8 cellular contexts compared by ENCODE assay signal in genomic region chr11:68313574-68314202, GRCh38. TPM values are rescaled to one million over a fixed set of nuclear protein-coding genes. Genes with fewer than 3 reads are reported as not detected.
DNase-seq lines count a peak whose midpoint lies in the region; ATAC-seq and TF ChIP-seq lines count a peak whose summit lies in the region.

No MANE protein-coding gene starts in this region.

- POLR2A ChIA-PET in Panc1 (lab: Charles Lee) = no interaction called here

- no peaks in the 10 kb centered on the region for H3K9me3 Mint-ChIP-seq in endothelial cell (ENCODE audit: unreplicated experiment)

- H3F3A ChIP-seq in neural cell (ENCODE audit: insufficient read depth, low read length, poor library complexity, severe bottlenecking) = no peaks in the 10 kb centered on the region

- DNase-seq in NCI-H1092 treated with DMSO at 0.1 percent for 48 hours (lab: John Stamatoyannopoulos, UW) (peak; percentile 9), NCI-H1092 (lab: John Stamatoyannopoulos, UW) (no peak), Panc1 (ENCODE audit: low read depth, low spot score) (no peak), endothelial cell (ENCODE audit: low spot score) (no peak), COLO829 (ENCODE audit: low spot score) (no peak)

- TF ChIP-seq EP300 in neural cell (conservative IDR thresholded peaks at IDR 0.05; ENCODE audit: poor library complexity, severe bottlenecking) = no peak

- no peak overlapping the region for H2AFZ ChIP-seq in neural cell (ENCODE audit: low read depth, low read length)

- peak overlapping the region; percentile 73 to 75 for H3K4me3 ChIP-seq in Panc1 (ENCODE audit: low read depth in 2 of 2, low read length in 2 of 2)
- H3K4me3 ChIP-seq in neural cell (ENCODE audit: low read length) = peak overlapping the region; percentile 80

- H3K4me1 Mint-ChIP-seq in endothelial cell (ENCODE audit: unreplicated experiment) = peaks cover 45% of the 10 kb centered on the region

- peak overlapping the region; percentile 55 for H3K27ac Mint-ChIP-seq in endothelial cell (ENCODE audit: unreplicated experiment)

- no peaks in the 10 kb centered on the region for H3K9me2 ChIP-seq in neural cell (ENCODE audit: insufficient read depth, low read length)

- peaks cover 35% of the 10 kb centered on the region for H3K79me2 ChIP-seq in neural cell (replicated peaks; ENCODE audit: insufficient read depth, low read length)

- H3K36me3 Mint-ChIP-seq in endothelial cell (ENCODE audit: low read depth, unreplicated experiment) = peaks cover 6% of the 10 kb centered on the region

- ATAC-seq in Panc1 (no peak), HG03460 (IDR thresholded peaks at IDR 0.05; ENCODE audit: unreplicated experiment) (no peak), GM21717 (IDR thresholded peaks at IDR 0.05; ENCODE audit: unreplicated experiment) (no peak)

- H3K4me1 ChIP-seq in Panc1 (ENCODE audit: control insufficient read depth, insufficient read depth, low read length) = peaks cover 54% of the 10 kb centered on the region

- intact Hi-C loops in Panc1 (cut with micrococcal nuclease; ENCODE audit: unreplicated experiment) = no loop called here

- in situ Hi-C loops in Panc1 (cut with HindIII; ENCODE audit: low pct_unique_long_range_greater_than_20kb, low sequenced_read_pairs) = no loop called here

- peaks cover 17% of the 10 kb centered on the region for H3K27me3 Mint-ChIP-seq in endothelial cell (ENCODE audit: unreplicated experiment)

- H3K9ac ChIP-seq in neural cell (ENCODE audit: low read length) = peak overlapping the region; percentile 53

- H3K9me3 ChIP-seq in Panc1 (ENCODE audit: control insufficient read depth, insufficient read depth, low read depth, low read length) (no peaks in the 10 kb centered on the region), neural cell (ENCODE audit: low read length) (no peaks in the 10 kb centered on the region)

- H3K4me2 ChIP-seq in neural cell (ENCODE audit: low read length) = peak overlapping the region; percentile 52

- H3K4me3 Mint-ChIP-seq in endothelial cell (ENCODE audit: unreplicated experiment) = peak overlapping the region; percentile 96

- CTCF ChIA-PET in Panc1 (lab: Charles Lee) = interaction anchor here (0.5 to 1.5 kb wide), 4 partner anchors 12 to 601 kb away, joined by 3 to 4 read pairs (median 4); no protein-coding TSS in a partner anchor

- no peaks in the 10 kb centered on the region for H3K27me3 ChIP-seq in Panc1 (ENCODE audit: control insufficient read depth, insufficient read depth, low read length)
- H3K27me3 ChIP-seq in neural cell (ENCODE audit: insufficient read depth, low read depth, low read length) = no peaks in the 10 kb centered on the region

- no peak for TF ChIP-seq RAD21 in neural cell (conservative IDR thresholded peaks at IDR 0.05)

- BruUV-seq in Panc1 (replicated peaks; lab: Mats Ljungman, UMichigan) = TSS peak; percentile 82

- no peaks in the 10 kb centered on the region for H3K36me3 ChIP-seq in Panc1 (ENCODE audit: control insufficient read depth, insufficient read depth, low read length)
- H3K36me3 ChIP-seq in neural cell (ENCODE audit: insufficient read depth, low read length) = no peaks in the 10 kb centered on the region

- H4K20me1 ChIP-seq in neural cell (ENCODE audit: insufficient read depth) = no peaks in the 10 kb centered on the region

- no peak for TF ChIP-seq CTCF in Panc1 (IDR thresholded peaks at IDR 0.05)
- no peak for TF ChIP-seq CTCF in endothelial cell (IDR thresholded peaks at IDR 0.05; ENCODE audit: unreplicated experiment)
- TF ChIP-seq CTCF in neural cell (IDR thresholded peaks at IDR 0.05; ENCODE audit: poor library complexity, severe bottlenecking) = no peak

- H3K27ac ChIP-seq in Panc1 (ENCODE audit: low read length) (peak overlapping the region; percentile 99), neural cell (ENCODE audit: low read length) (no peak overlapping the region)

TF ChIP-seq in neural cell, 6 proteins besides CTCF, POLR2A, EP300 and RAD21:
- no peak for TF ChIP-seq POLR2AphosphoS5 (IDR thresholded peaks at IDR 0.05)
- TF ChIP-seq MXI1 (conservative IDR thresholded peaks at IDR 0.05; ENCODE audit: poor library complexity, severe bottlenecking) = peak; percentile 45
- no peak for TF ChIP-seq TAF1 (IDR thresholded peaks at IDR 0.05; ENCODE audit: low read depth)

RNA-seq across cellular contexts. Expression of gene LRP5, which starts 1.3 kb away (rescaled TPM):
- total RNA-seq in Panc1 (2021; ENCODE audit: unreplicated experiment) (171 TPM), endothelial cell (ENCODE audit: unreplicated experiment) (72.3 TPM)
- 357 TPM for polyA plus RNA-seq in Panc1 (2012; ENCODE audit: insufficient read length)
- polyA plus RNA-seq in neural cell = 3.0 and 5.3 TPM in 2 replicates
- 14.0 and 16.8 TPM in 2 replicates for polyA minus RNA-seq in neural cell

RNA-seq across cellular contexts. Expression of gene C11orf24, which starts 41.9 kb away (rescaled TPM):
- 53.1 TPM for total RNA-seq in Panc1 (2021; ENCODE audit: unreplicated experiment)
- 48.1 TPM for polyA plus RNA-seq in Panc1 (2012; ENCODE audit: insufficient read length)
- total RNA-seq in endothelial cell (ENCODE audit: unreplicated experiment) = 9.4 TPM
- polyA plus RNA-seq in neural cell = 9.6 and 11.8 TPM in 2 replicates
- polyA minus RNA-seq in neural cell = 16.3 and 20.5 TPM in 2 replicates
